9 cellular contexts compared by ENCODE assay signal in the genomic region with DNA sequence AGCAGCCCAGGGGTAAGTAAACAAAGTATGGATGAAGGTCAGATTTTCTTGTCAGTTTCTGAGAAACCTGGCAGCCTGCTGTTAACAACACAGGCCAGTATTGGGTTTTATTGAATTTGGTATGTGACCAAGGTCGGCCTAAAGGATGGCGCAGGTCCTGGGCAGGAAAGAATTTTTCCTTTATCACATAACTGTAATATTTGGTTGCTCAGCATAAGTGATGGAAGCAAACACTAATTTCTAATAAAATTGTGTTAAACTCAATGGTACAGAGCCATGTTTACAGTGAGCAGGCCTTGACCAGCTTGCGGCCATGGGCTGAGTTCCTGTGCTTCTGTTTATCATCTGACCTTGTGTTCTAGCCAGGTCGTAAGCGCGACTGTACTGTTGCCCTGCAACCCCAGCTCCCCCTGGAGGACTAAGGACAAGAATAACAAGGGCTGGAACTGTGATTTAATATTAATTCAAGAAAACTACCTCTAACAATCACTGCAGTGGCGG. TPM values are rescaled to one million over a fixed set of nuclear protein-coding genes. Genes with fewer than 3 reads are reported as not detected.
A peak's percentile ranks its signal among the peaks of the same experiment; 100 is the strongest.
DNase-seq lines count a peak whose midpoint lies in the region; ATAC-seq, FAIRE-seq and TF ChIP-seq lines count a peak whose summit lies in the region.
"Had no signal": no experiment of that assay in that cellular context is flagged by ENCODE, and none has a peak within 500 bp of the region (broad histone marks: within the 10 kb centered on the region; RNA-seq: fewer than 3 reads in every experiment).

No MANE protein-coding gene starts in this region.

- H3K27ac ChIP-seq in endothelial cell of umbilical vein (ENCODE audit: insufficient read depth, low read depth, low read length) = peak overlapping the region; percentile 88

- CTCF ChIA-PET in endothelial cell of umbilical vein (lab: Charles Lee) = interaction anchor here (0.6 to 3.9 kb wide), 12 partner anchors 9 to 587 kb away, joined by 3 to 31 read pairs (median 6); a partner anchor contains a TSS

- no peak for ATAC-seq in HG03439 (IDR thresholded peaks at IDR 0.05; ENCODE audit: unreplicated experiment)
- ATAC-seq: T-cell had no signal

- H2AFZ ChIP-seq in endothelial cell of umbilical vein (ENCODE audit: low read depth, low read length) = no peak overlapping the region

- intact Hi-C loops in endothelial cell of umbilical vein (cut with micrococcal nuclease) = loop anchor here (1.0 to 2.0 kb wide), 6 partner anchors 10 to 541 kb away; a partner anchor contains a TSS

- POLR2A ChIA-PET in endothelial cell of umbilical vein (lab: Charles Lee) = interaction anchor here (1.3 to 3.3 kb wide), 3 partner anchors 10 to 24 kb away, joined by 4 to 34 read pairs (median 13); a partner anchor contains a TSS

- H3K9ac ChIP-seq in endothelial cell of umbilical vein (replicated peaks; ENCODE audit: extremely low read depth, insufficient read depth, low read length) = peak overlapping the region; percentile 60

- FAIRE-seq in D721Med (lab: Jason Lieb, UNC) = no peak
- FAIRE-seq in endothelial cell of umbilical vein (lab: Jason Lieb, UNC) = no peak

- TF ChIP-seq POLR2A in endothelial cell of umbilical vein (IDR thresholded peaks at IDR 0.05; ENCODE audit: low read depth, low read length) = no peak

- peaks cover 32% of the 10 kb centered on the region for H3K4me1 ChIP-seq in endothelial cell of umbilical vein (ENCODE audit: control insufficient read depth, extremely low read depth, insufficient read depth, low read length)

- H3K79me2 ChIP-seq in endothelial cell of umbilical vein (ENCODE audit: control insufficient read depth, insufficient read depth, low read length) = no peaks in the 10 kb centered on the region

- no peaks in the 10 kb centered on the region for H3K9me3 ChIP-seq in endothelial cell of umbilical vein (replicated peaks; ENCODE audit: control insufficient read depth, insufficient read depth, low read length)

- dilution Hi-C loops in endothelial cell of umbilical vein (cut with MboI; ENCODE audit: extremely low pct_ligation_motif_present, low sequenced_read_pairs) = no loop called here

- peak; percentile 41 for TF ChIP-seq CTCF in D721Med (IDR thresholded peaks at IDR 0.05; ENCODE audit: insufficient read depth, missing control alignments)
- TF ChIP-seq CTCF in endothelial cell of umbilical vein (IDR thresholded peaks at IDR 0.05; ENCODE audit: extremely low read depth in 1 of 2, insufficient read depth in 1 of 2, low read depth in 1 of 2, low read length in 2 of 2) = peak; percentile 59 to 61

- DNase-seq in D721Med (ENCODE audit: insufficient read length, low spot score) (no peak), NCI-H69 (lab: John Stamatoyannopoulos, UW) (peak; percentile 38), endothelial cell of umbilical vein (ENCODE audit: low read depth, low spot score) (peak; percentile 90), mucosa of gallbladder (ENCODE audit: low spot score) (peak; percentile 36), SKM-1 treated with dmso at 0.1 percent for 144 hours (lab: John Stamatoyannopoulos, UW; ENCODE audit: unreplicated experiment) (no peak), NCI-H774 (lab: John Stamatoyannopoulos, UW) (no peak)
- DNase-seq in stimulated activated CD4-positive, alpha-beta T cell treated with anti-CD3 and anti-CD28 coated beads, Interleukin-12 subunit alpha, Interleukin-12 subunit beta, amount 100 ng/mL, for 4 hours = no peak
- DNase-seq: T-cell had no signal

- no peaks in the 10 kb centered on the region for H4K20me1 ChIP-seq in endothelial cell of umbilical vein (replicated peaks; ENCODE audit: control insufficient read depth, extremely low read depth, insufficient read depth, low read length)

- peaks cover 25 to 41% of the 10 kb centered on the region in 2 experiments for H3K36me3 ChIP-seq in endothelial cell of umbilical vein (ENCODE audit: control insufficient read depth in 2 of 2, extremely low read depth in 1 of 2, insufficient read depth in 2 of 2, low read length in 2 of 2)

- no peaks in the 10 kb centered on the region for H3K9me1 ChIP-seq in endothelial cell of umbilical vein (replicated peaks; ENCODE audit: control insufficient read depth, extremely low read depth, insufficient read depth, low read length)

- H3K4me2 ChIP-seq in endothelial cell of umbilical vein (ENCODE audit: insufficient read depth, low read length) = peak overlapping the region; percentile 39

- BruUV-seq in endothelial cell of umbilical vein (replicated peaks; lab: Mats Ljungman, UMichigan) = no TSS peak

- H3K27me3 ChIP-seq in endothelial cell of umbilical vein (ENCODE audit: control insufficient read depth in 2 of 2, insufficient read depth in 2 of 2, low read length in 2 of 2) = no peaks in the 10 kb centered on the region

- no peak overlapping the region for H3K4me3 ChIP-seq in endothelial cell of umbilical vein (replicated peaks in 1 of 3; ENCODE audit: insufficient read depth in 1 of 3, low read depth in 1 of 3, low read length in 3 of 3)

TF ChIP-seq in endothelial cell of umbilical vein, 7 proteins besides CTCF, POLR2A, EP300 and RAD21:
- TF ChIP-seq EZH2 (IDR thresholded peaks at IDR 0.05; ENCODE audit: borderline replicate concordance, low read depth, low read length, severe bottlenecking) = no peak

RNA-seq across cellular contexts. Expression of a gene that starts 10.5 kb away (rescaled TPM):
- 81.0 and 85.2 TPM in 2 replicates for total RNA-seq in endothelial cell of umbilical vein
- polyA plus RNA-seq in endothelial cell of umbilical vein = 82.6 and 90.3 TPM in 2 replicates
- 82.3 and 91.8 TPM in 2 replicates for polyA plus RNA-seq in endothelial cell of umbilical vein (2011; cell fraction: cytosol; rRNA removed)
- 47.2 and 50.1 TPM in 2 replicates for polyA plus RNA-seq in endothelial cell of umbilical vein (2011; cell fraction: nucleus; rRNA removed)
- 95.9 and 115 TPM in 2 replicates for polyA plus RNA-seq in endothelial cell of umbilical vein (2012)
- 77.3 and 80.7 TPM in 2 replicates for polyA minus RNA-seq in endothelial cell of umbilical vein
- polyA minus RNA-seq in endothelial cell of umbilical vein (2011; cell fraction: cytosol; rRNA and poly(A)+ RNA removed) = 86.2 TPM
- polyA minus RNA-seq in endothelial cell of umbilical vein (2011; cell fraction: nucleus; rRNA and poly(A)+ RNA removed) = 16.5 and 17.9 TPM in 2 replicates
- 88.8 TPM for total RNA-seq in mucosa of gallbladder

RNA-seq across cellular contexts. Expression of a gene that starts 11.2 kb away (rescaled TPM):
- total RNA-seq in endothelial cell of umbilical vein (79.5 and 89.6 TPM in 2 replicates), mucosa of gallbladder (60.2 TPM)
- 85.7 and 101 TPM in 2 replicates for polyA plus RNA-seq in endothelial cell of umbilical vein
- polyA plus RNA-seq in endothelial cell of umbilical vein (2011; cell fraction: cytosol; rRNA removed) = 71.6 and 78.1 TPM in 2 replicates
- 127 and 149 TPM in 2 replicates for polyA plus RNA-seq in endothelial cell of umbilical vein (2011; cell fraction: nucleus; rRNA removed)
- polyA plus RNA-seq in endothelial cell of umbilical vein (2012) = 76.8 and 87.4 TPM in 2 replicates
- 176 and 200 TPM in 2 replicates for polyA minus RNA-seq in endothelial cell of umbilical vein
- polyA minus RNA-seq in endothelial cell of umbilical vein (2011; cell fraction: cytosol; rRNA and poly(A)+ RNA removed) = 50.8 TPM
- polyA minus RNA-seq in endothelial cell of umbilical vein (2011; cell fraction: nucleus; rRNA and poly(A)+ RNA removed) = 68.3 and 109 TPM in 2 replicates

RNA-seq across cellular contexts. Expression of a gene that starts 11.5 kb away (rescaled TPM):
- total RNA-seq in endothelial cell of umbilical vein (36.3 and 45.0 TPM in 2 replicates), mucosa of gallbladder (50.1 TPM)
- polyA plus RNA-seq in endothelial cell of umbilical vein = 19.2 and 26.5 TPM in 2 replicates
- 29.0 and 34.7 TPM in 2 replicates for polyA plus RNA-seq in endothelial cell of umbilical vein (2011; cell fraction: cytosol; rRNA removed)
- polyA plus RNA-seq in endothelial cell of umbilical vein (2011; cell fraction: nucleus; rRNA removed) = 64.3 and 72.0 TPM in 2 replicates
- polyA plus RNA-seq in endothelial cell of umbilical vein (2012) = 53.7 and 59.8 TPM in 2 replicates
- 11.3 and 18.4 TPM in 2 replicates for polyA minus RNA-seq in endothelial cell of umbilical vein
- 7.7 TPM for polyA minus RNA-seq in endothelial cell of umbilical vein (2011; cell fraction: cytosol; rRNA and poly(A)+ RNA removed)
- polyA minus RNA-seq in endothelial cell of umbilical vein (2011; cell fraction: nucleus; rRNA and poly(A)+ RNA removed) = 13.6 and 20.6 TPM in 2 replicates

RNA-seq across cellular contexts. Expression of a gene that starts 18.2 kb away (rescaled TPM):
- not detected in 2 replicates for total RNA-seq in endothelial cell of umbilical vein
- not detected in 2 replicates for polyA plus RNA-seq in endothelial cell of umbilical vein
- not detected in 2 replicates for polyA plus RNA-seq in endothelial cell of umbilical vein (2011; cell fraction: cytosol; rRNA removed)
- polyA plus RNA-seq in endothelial cell of umbilical vein (2011; cell fraction: nucleus; rRNA removed) = not detected in 2 replicates
- polyA plus RNA-seq in endothelial cell of umbilical vein (2012) = not detected in 2 replicates
- not detected in 2 replicates for polyA minus RNA-seq in endothelial cell of umbilical vein
- polyA minus RNA-seq in endothelial cell of umbilical vein (2011; cell fraction: cytosol; rRNA and poly(A)+ RNA removed) = not detected
- not detected in 2 replicates for polyA minus RNA-seq in endothelial cell of umbilical vein (2011; cell fraction: nucleus; rRNA and poly(A)+ RNA removed)
- not detected for total RNA-seq in mucosa of gallbladder
- total RNA-seq: T-cell had no signal

RNA-seq across cellular contexts. Expression of a gene that starts 23.3 kb away (rescaled TPM):
- total RNA-seq in endothelial cell of umbilical vein = not detected in 2 replicates
- polyA plus RNA-seq in endothelial cell of umbilical vein = 0.68 and 1.1 TPM in 2 replicates
- 0.26 and 0.55 TPM in 2 replicates for polyA plus RNA-seq in endothelial cell of umbilical vein (2011; cell fraction: cytosol; rRNA removed)
- 0.68 and 0.77 TPM in 2 replicates for polyA plus RNA-seq in endothelial cell of umbilical vein (2011; cell fraction: nucleus; rRNA removed)
- 0.31 and 0.40 TPM in 2 replicates for polyA plus RNA-seq in endothelial cell of umbilical vein (2012)
- polyA minus RNA-seq in endothelial cell of umbilical vein = 0.34 TPM in 1 of 2 replicates, not detected in the other
- polyA minus RNA-seq in endothelial cell of umbilical vein (2011; cell fraction: cytosol; rRNA and poly(A)+ RNA removed) = 16.3 TPM
- 0.34 TPM in 1 of 2 replicates, not detected in the other for polyA minus RNA-seq in endothelial cell of umbilical vein (2011; cell fraction: nucleus; rRNA and poly(A)+ RNA removed)
- total RNA-seq in mucosa of gallbladder = 424 TPM

Comparison
In these comparisons a context has a peak if more than half of its experiments do, and no peak if none do; other contexts are left out.
1. DNase-seq: peak in NCI-H69 (single experiment), endothelial cell of umbilical vein (single experiment) and mucosa of gallbladder (single experiment); none in D721Med (single experiment), SKM-1 treated with dmso at 0.1 percent for 144 hours (single experiment), stimulated activated CD4-positive, alpha-beta T cell treated with anti-CD3 and anti-CD28 coated beads, Interleukin-12 subunit alpha, Interleukin-12 subunit beta, amount 100 ng/mL, for 4 hours (single experiment) and NCI-H774 (single experiment).